ENCODE assay signal across 8 cellular contexts in genomic region chr10:5971315-5971832, GRCh38. TPM values are rescaled to one million over a fixed set of nuclear protein-coding genes. Genes with fewer than 3 reads are reported as not detected.
DNase-seq lines count a peak whose midpoint lies in the region; ATAC-seq and TF ChIP-seq lines count a peak whose summit lies in the region.

No MANE protein-coding gene starts in this region.

- peaks cover 1% of the 10 kb centered on the region for H3K79me2 ChIP-seq in fibroblast of lung (ENCODE audit: control insufficient read depth, insufficient read depth, low read length)

- no peak overlapping the region for H3K4me2 ChIP-seq in fibroblast of lung (ENCODE audit: extremely low read depth, insufficient read depth, low read length)

- no peak overlapping the region for H3K4me3 ChIP-seq in fibroblast of lung (replicated peaks in 1 of 4; ENCODE audit: control extremely low read depth in 1 of 4, insufficient read depth in 1 of 4, low read depth in 3 of 4, low read length in 4 of 4)

- H4K20me1 ChIP-seq in fibroblast of lung (ENCODE audit: control insufficient read depth, extremely low read depth, insufficient read depth, low read length) = no peaks in the 10 kb centered on the region

- H3K9me3 ChIP-seq in fibroblast of lung (ENCODE audit: control insufficient read depth, insufficient read depth, low read depth, low read length) = no peaks in the 10 kb centered on the region

- no peaks in the 10 kb centered on the region for H3K27me3 ChIP-seq in fibroblast of lung (ENCODE audit: control insufficient read depth, insufficient read depth, low read length)

- no peak overlapping the region for H2AFZ ChIP-seq in fibroblast of lung (ENCODE audit: low read length)

- ATAC-seq in GM21576 (IDR thresholded peaks at IDR 0.05; ENCODE audit: unreplicated experiment) (peak; percentile 32), GM19328 (IDR thresholded peaks at IDR 0.05; ENCODE audit: unreplicated experiment) (no peak)

- DNase-seq in fibroblast of lung (ENCODE audit: low read depth in 2 of 2) = peak; percentile 31 to 84
- DNase-seq in stimulated activated CD4-positive, alpha-beta T cell treated with anti-CD3 and anti-CD28 coated beads, Interleukin-1b, Interleukin-23, amount 100 ng/mL, for 48 hours = peak; percentile 22
- no peak for DNase-seq in NCI-H345 treated with DMSO at 0.1 percent for 48 hours (lab: John Stamatoyannopoulos, UW; ENCODE audit: unreplicated experiment)
- no peak for DNase-seq in kidney tubule cell (ENCODE audit: low spot score)
- no peak for DNase-seq in C1 segment of cervical spinal cord (lab: John Stamatoyannopoulos, UW)

- H3K27ac ChIP-seq in VCaP (peak overlapping the region; percentile 50), fibroblast of lung (ENCODE audit: insufficient read depth, low read length) (no peak overlapping the region)

- H3K36me3 ChIP-seq in fibroblast of lung (ENCODE audit: control insufficient read depth, insufficient read depth, low read length) = no peaks in the 10 kb centered on the region

- TF ChIP-seq CTCF in VCaP (conservative IDR thresholded peaks at IDR 0.05) (no peak), fibroblast of lung (conservative IDR thresholded peaks at IDR 0.05 in 1 of 2, IDR thresholded peaks at IDR 0.05 in 1 of 2; ENCODE audit: low read depth in 1 of 2, low read length in 2 of 2) (no peak)

- peaks cover 3% of the 10 kb centered on the region for H3K4me1 ChIP-seq in fibroblast of lung (ENCODE audit: control insufficient read depth, extremely low read depth, insufficient read depth, low read length)

- no peak overlapping the region for H3K9ac ChIP-seq in fibroblast of lung (ENCODE audit: insufficient read depth, low read length)

RNA-seq across cellular contexts. Expression of gene IL15RA, which starts 6.0 kb away (rescaled TPM):
- 9.2 and 13.7 TPM in 2 replicates for total RNA-seq in fibroblast of lung
- polyA plus RNA-seq in fibroblast of lung = 5.9 and 8.4 TPM in 2 replicates
- 7.4 and 10.5 TPM in 2 replicates for polyA plus RNA-seq in fibroblast of lung (2012)
- polyA minus RNA-seq in fibroblast of lung (ENCODE audit: low replicate concordance) = 8.6 and 12.3 TPM in 2 replicates

Comparison
In these comparisons a context has a peak if more than half of its experiments do, and no peak if none do; other contexts are left out.
1. DNase-seq: peak in fibroblast of lung (2 of 2) and stimulated activated CD4-positive, alpha-beta T cell treated with anti-CD3 and anti-CD28 coated beads, Interleukin-1b, Interleukin-23, amount 100 ng/mL, for 48 hours (single experiment); none in NCI-H345 treated with DMSO at 0.1 percent for 48 hours (single experiment), kidney tubule cell (single experiment) and C1 segment of cervical spinal cord (0 of 14).